ENCODE assay signal across 14 cellular contexts in genomic region chr10:7486533-7486932, GRCh38.
"Had no signal": no experiment of that assay in that cellular context is flagged by ENCODE, and none has a peak within 500 bp of the region (broad histone marks: within the 10 kb centered on the region; RNA-seq: fewer than 3 reads in every experiment).

No MANE protein-coding gene starts in this region.

- H3K4me1 ChIP-seq: lower lobe of right lung had no signal

- ATAC-seq: lower lobe of right lung; stimulated activated naive CD8-positive, alpha-beta T cell treated with anti-CD3 and anti-CD28 coated beads, Interleukin-15, amount 100 ng/mL, for 72 hours had no signal

- FAIRE-seq: TTC549 had no signal

- H3K4me3 ChIP-seq: lower lobe of right lung had no signal

- H3K9me3 ChIP-seq: lower lobe of right lung, neutrophil, testis had no signal

- H3K4me3 Mint-ChIP-seq: activated B cell treated with CpG ODN at 0.5 μM for 24 hours, mesothelial cell of epicardium had no signal

- H3K27ac ChIP-seq: lower lobe of right lung, neutrophil, testis had no signal

- H3K27me3 ChIP-seq: testis had no signal

- H3K36me3 Mint-ChIP-seq: mesothelial cell of epicardium had no signal

- H3K27me3 Mint-ChIP-seq: activated B cell treated with CpG ODN at 0.5 μM for 24 hours; stimulated activated naive CD8-positive, alpha-beta T cell treated with anti-CD3 and anti-CD28 coated beads, Interleukin-15, amount 100 ng/mL, for 72 hours had no signal

- H3K9me3 Mint-ChIP-seq: activated B cell treated with CpG ODN at 0.5 μM for 24 hours had no signal

- H3K27ac Mint-ChIP-seq: activated B cell treated with CpG ODN at 0.5 μM for 24 hours, mesothelial cell of epicardium had no signal

- DNase-seq: activated B cell treated with CpG ODN at 0.5 μM for 24 hours; activated T-cell treated with anti-CD3 and anti-CD28 coated beads, Interleukin-2, amount 50 U/mL, for 48 hours; dermis blood vessel endothelial cell; hippocampal formation; lower lobe of right lung; retina; stimulated activated CD4-positive, alpha-beta T cell treated with anti-CD3 and anti-CD28 coated beads, Interleukin-15, amount 100 ng/mL, for 24 hours; stimulated activated CD4-positive, alpha-beta T cell treated with anti-CD3 and anti-CD28 coated beads, Interleukin-4, amount 100 ng/mL, for 24 hours; stimulated activated naive CD8-positive, alpha-beta T cell treated with anti-CD3 and anti-CD28 coated beads, Interleukin-15, amount 100 ng/mL, for 72 hours; T-helper 1 cell; testis had no signal

- H3K36me3 ChIP-seq: lower lobe of right lung, neutrophil had no signal
